8 cellular contexts compared by ENCODE assay signal in genomic region chr1:85061711-85062424, GRCh38. TPM values are rescaled to one million over a fixed set of nuclear protein-coding genes. Genes with fewer than 3 reads are reported as not detected.
DNase-seq lines count a peak whose midpoint lies in the region; ATAC-seq and TF ChIP-seq lines count a peak whose summit lies in the region.

No MANE protein-coding gene starts in this region.

- no peaks in the 10 kb centered on the region for H3K36me3 Mint-ChIP-seq in activated T-helper 17 cell treated with anti-CD3 and anti-CD28 coated beads, Interleukin-2, amount 50 U/mL, for 72 hours (ENCODE audit: low read depth)
- no peaks in the 10 kb centered on the region for H3K36me3 Mint-ChIP-seq in nephron progenitor cell (ENCODE audit: low read depth)

- no peaks in the 10 kb centered on the region for H3K9me3 Mint-ChIP-seq in activated T-helper 17 cell treated with anti-CD3 and anti-CD28 coated beads, Interleukin-2, amount 50 U/mL, for 72 hours
- H3K9me3 Mint-ChIP-seq in nephron progenitor cell = no peaks in the 10 kb centered on the region

- no peaks in the 10 kb centered on the region for H3K27me3 ChIP-seq in PC-3 (ENCODE audit: low read length)

- no TSS peak for BruUV-seq in PC-3 (replicated peaks; lab: Mats Ljungman, UMichigan)

- intact Hi-C loops in PC-3 (cut with micrococcal nuclease) = no loop called here

- H3K9me3 ChIP-seq in PC-3 (ENCODE audit: low read length) = no peaks in the 10 kb centered on the region

- H3K4me3 Mint-ChIP-seq in activated T-helper 17 cell treated with anti-CD3 and anti-CD28 coated beads, Interleukin-2, amount 50 U/mL, for 72 hours = peak overlapping the region; percentile 78
- peak overlapping the region; percentile 89 for H3K4me3 Mint-ChIP-seq in nephron progenitor cell

- H3K27ac Mint-ChIP-seq in activated T-helper 17 cell treated with anti-CD3 and anti-CD28 coated beads, Interleukin-2, amount 50 U/mL, for 72 hours = peak overlapping the region; percentile 81
- peak overlapping the region; percentile 78 for H3K27ac Mint-ChIP-seq in nephron progenitor cell

- no peaks in the 10 kb centered on the region for H3K9me2 ChIP-seq in PC-3 (replicated peaks; ENCODE audit: low read length)

- H3K4me3 ChIP-seq in PC-3 (ENCODE audit: low read length) = peak overlapping the region; percentile 70

- H3K9ac ChIP-seq in PC-3 (ENCODE audit: low read length) = peak overlapping the region; percentile 44

- DNase-seq in CMK (ENCODE audit: low read depth) = peak; percentile 14
- peak; percentile 84 for DNase-seq in HT1080 (ENCODE audit: low read depth)
- peak; percentile 93 for DNase-seq in PC-3
- DNase-seq in fibroblast of the conjunctiva (ENCODE audit: low read depth) = peak; percentile 96
- peak; percentile 91 for DNase-seq in nephron progenitor cell
- DNase-seq in stimulated activated naive CD8-positive, alpha-beta T cell treated with anti-CD3 and anti-CD28 coated beads, Interleukin-15, Interleukin-2, amounts not matched to agents 100 U/mL and 50 U/mL, for 24 hours = peak; percentile 83

- no peaks in the 10 kb centered on the region for H3K79me2 ChIP-seq in PC-3 (ENCODE audit: low read length)

- POLR2A ChIA-PET in PC-3 (lab: Charles Lee; ENCODE audit: unreplicated experiment) = interaction anchor here (0.6 kb wide), 1 partner anchor 386 kb away, joined by 3 read pairs; no protein-coding TSS in a partner anchor

- peak overlapping the region; percentile 90 for H3K4me2 ChIP-seq in PC-3 (ENCODE audit: low read length)

- peak overlapping the region; percentile 92 for H2AFZ ChIP-seq in PC-3 (ENCODE audit: low read length)

- TF ChIP-seq CTCF in PC-3 (conservative IDR thresholded peaks at IDR 0.05; ENCODE audit: low read depth, low read length) = no peak
- TF ChIP-seq CTCF in nephron progenitor cell (IDR thresholded peaks at IDR 0.05) = no peak

- peaks cover 9% of the 10 kb centered on the region for H3K4me1 ChIP-seq in PC-3 (ENCODE audit: insufficient read depth, low read length)

- H4K20me1 ChIP-seq in PC-3 (ENCODE audit: low read length) = no peaks in the 10 kb centered on the region

- peak; percentile 99 for ATAC-seq in GM21367 (IDR thresholded peaks at IDR 0.05; ENCODE audit: unreplicated experiment)
- ATAC-seq in PC-3 = peak; percentile 99
- peak; percentile 100 for ATAC-seq in activated T-helper 17 cell treated with anti-CD3 and anti-CD28 coated beads, Interleukin-2, amount 50 U/mL, for 72 hours (replicated peaks)
- ATAC-seq in stimulated activated naive CD8-positive, alpha-beta T cell treated with anti-CD3 and anti-CD28 coated beads, Interleukin-15, Interleukin-2, amounts not matched to agents 100 U/mL and 50 U/mL, for 24 hours = peak; percentile 100

- H3K27ac ChIP-seq in PC-3 (ENCODE audit: low read length) = no peak overlapping the region

- peaks cover 12% of the 10 kb centered on the region for H3K4me1 Mint-ChIP-seq in activated T-helper 17 cell treated with anti-CD3 and anti-CD28 coated beads, Interleukin-2, amount 50 U/mL, for 72 hours
- H3K4me1 Mint-ChIP-seq in nephron progenitor cell = peaks cover 27% of the 10 kb centered on the region

- no peaks in the 10 kb centered on the region for H3F3A ChIP-seq in PC-3 (ENCODE audit: low read length, unreplicated experiment)

- CTCF ChIA-PET in PC-3 (lab: Charles Lee) = no interaction called here

- no peaks in the 10 kb centered on the region for H3K36me3 ChIP-seq in PC-3 (ENCODE audit: low read depth, low read length)

- H3K27me3 Mint-ChIP-seq in activated T-helper 17 cell treated with anti-CD3 and anti-CD28 coated beads, Interleukin-2, amount 50 U/mL, for 72 hours = peaks cover 20% of the 10 kb centered on the region
- H3K27me3 Mint-ChIP-seq in nephron progenitor cell (ENCODE audit: low read depth, poor library complexity) = peaks cover 18% of the 10 kb centered on the region

RNA-seq across cellular contexts. Expression of gene MCOLN3, which starts 13.6 kb away (rescaled TPM):
- total RNA-seq in HT1080 (2014; rRNA removed; shearing (Covaris generic)) = 3.7 and 4.1 TPM in 2 replicates
- polyA plus RNA-seq in HT1080 (2015; cell fraction: cytosol; rRNA removed) = 1.9 and 2.2 TPM in 2 replicates
- polyA plus RNA-seq in HT1080 (2015; cell fraction: nucleus; rRNA removed) = 28.1 and 33.1 TPM in 2 replicates
- 1.2 and 2.4 TPM in 2 replicates for total RNA-seq in PC-3 (2014; rRNA removed)
- total RNA-seq in activated T-helper 17 cell treated with anti-CD3 and anti-CD28 coated beads, Interleukin-2, amount 50 U/mL, for 72 hours = under 1 TPM; 0.43 to 0.90 TPM

Comparison
In these comparisons a context has a peak if more than half of its experiments do, and no peak if none do; other contexts are left out.
1. DNase-seq: peak in every context shown above with its lines; median percentile 96 in fibroblast of the conjunctiva; 93 in PC-3; 91 in nephron progenitor cell; 84 in HT1080; 83 in stimulated activated naive CD8-positive, alpha-beta T cell treated with anti-CD3 and anti-CD28 coated beads, Interleukin-15, Interleukin-2, amounts not matched to agents 100 U/mL and 50 U/mL, for 24 hours; 14 in CMK.